Comparison of ENCODE assay signal across 9 cellular contexts in genomic region chr6:2900821-2901644, GRCh38. TPM values are rescaled to one million over a fixed set of nuclear protein-coding genes. Genes with fewer than 3 reads are reported as not detected.
DNase-seq lines count a peak whose midpoint lies in the region; ATAC-seq and TF ChIP-seq lines count a peak whose summit lies in the region.
"Had no signal": no experiment of that assay in that cellular context is flagged by ENCODE, and none has a peak within 500 bp of the region (broad histone marks: within the 10 kb centered on the region; RNA-seq: fewer than 3 reads in every experiment).

No MANE protein-coding gene starts in this region.

- H3K4me3 ChIP-seq in NT2/D1 (ENCODE audit: insufficient read length, low read depth), result peak overlapping the region; percentile 31
- H3K4me3 ChIP-seq in esophagus muscularis mucosa, result peak overlapping the region in 3 of 4 donors; percentile 15 to 84 (median 60)
- H3K4me3 ChIP-seq in neuronal stem cell (ENCODE audit: low read length in 2 of 2), result no peak overlapping the region

- peak overlapping the region; percentile 69 for H3K27ac ChIP-seq in CD4-positive, alpha-beta T cell (ENCODE audit: low read depth, low read length)
- H3K27ac ChIP-seq in esophagus muscularis mucosa (replicated peaks in 1 of 4), result peak overlapping the region in 3 of 4 donors; percentile 14 to 90 (median 83)
- no peak overlapping the region for H3K27ac ChIP-seq in neuronal stem cell (replicated peaks; ENCODE audit: low read length)

- CTCF ChIA-PET in CD4-positive, alpha-beta T cell (lab: Charles Lee), result interaction anchor here (1.5 to 3.2 kb wide), 4 partner anchors 10 to 54 kb away, joined by 4 to 12 read pairs (median 9); no protein-coding TSS in a partner anchor

- H3K36me3 ChIP-seq in NT2/D1 (ENCODE audit: insufficient read depth, insufficient read length, low read length), result peaks cover 39% of the 10 kb centered on the region
- H3K36me3 ChIP-seq in esophagus muscularis mucosa, result peaks cover 3 to 33% (median 10%) of the 10 kb centered on the region in 4 donors
- no peaks in the 10 kb centered on the region for H3K36me3 ChIP-seq in neuronal stem cell (replicated peaks in 1 of 2; ENCODE audit: control insufficient read depth in 2 of 2, insufficient read depth in 2 of 2, low read length in 2 of 2)

- H3K36me3 Mint-ChIP-seq in CD4-positive, alpha-beta T cell (ENCODE audit: low read depth), result peaks cover 66% of the 10 kb centered on the region

- no peak overlapping the region for H2AK5ac ChIP-seq in neuronal stem cell (ENCODE audit: low read depth, low read length)

- H3K23ac ChIP-seq in neuronal stem cell (ENCODE audit: low read depth, low read length, poor library complexity), result no peak overlapping the region

- H3K27ac Mint-ChIP-seq in CD4-positive, alpha-beta T cell, result peak overlapping the region; percentile 99

- H4K91ac ChIP-seq in neuronal stem cell (ENCODE audit: low read depth, low read length, poor library complexity), result no peak overlapping the region

- no peaks in the 10 kb centered on the region for H3K9me3 Mint-ChIP-seq in CD4-positive, alpha-beta T cell

- POLR2A ChIA-PET in CD4-positive, alpha-beta T cell (lab: Charles Lee), result interaction anchor here (0.7 to 4.2 kb wide), 11 partner anchors 11 to 89 kb away, joined by 3 to 24 read pairs (median 9); partner anchors contain the start of gene SERPINB1

- WGBS in esophagus muscularis mucosa, result 75% methylated on average over 12 of the region's 12 CpGs
- no CpG with 5 or more reads among the region's 12 CpGs for WGBS in neuronal stem cell (ENCODE audit: extremely low coverage in 2 of 2, insufficient read length in 2 of 2, insufficient replicate concordance in 1 of 2), 2 donors

- TF ChIP-seq EP300 in esophagus muscularis mucosa (IDR thresholded peaks at IDR 0.05), result no peak

- H4K8ac ChIP-seq in neuronal stem cell (ENCODE audit: low read depth, low read length), result no peak overlapping the region

- H3K4me1 ChIP-seq in NT2/D1 (ENCODE audit: insufficient read depth, insufficient read length) (no peaks in the 10 kb centered on the region), esophagus muscularis mucosa (peaks cover 19 to 36% (median 33%) of the 10 kb centered on the region in 4 donors), neuronal stem cell (ENCODE audit: control insufficient read depth in 2 of 2, insufficient read depth in 1 of 2, low read depth in 1 of 2, low read length in 2 of 2) (peaks cover 12 to 25% of the 10 kb centered on the region in 2 donors)

- no peak overlapping the region for H2BK12ac ChIP-seq in neuronal stem cell (ENCODE audit: low read length)

- H3K27me3 ChIP-seq in CD4-positive, alpha-beta T cell (ENCODE audit: control insufficient read depth, insufficient read depth, low read length), result no peaks in the 10 kb centered on the region
- no peaks in the 10 kb centered on the region for H3K27me3 ChIP-seq in NT2/D1 (ENCODE audit: insufficient read depth, insufficient read length)
- H3K27me3 ChIP-seq in esophagus muscularis mucosa, result no peaks in the 10 kb centered on the region
- peaks cover 2 to 34% (median 11%) of the 10 kb centered on the region in 3 experiments for H3K27me3 ChIP-seq in neuronal stem cell (ENCODE audit: control insufficient read depth in 3 of 3, insufficient read depth in 3 of 3, low read depth in 1 of 3, low read length in 3 of 3)

- no peak for TF ChIP-seq POLR2A in esophagus muscularis mucosa (IDR thresholded peaks at IDR 0.05; ENCODE audit: low read depth)

- H3K79me1 ChIP-seq in neuronal stem cell (ENCODE audit: low read depth, low read length), result no peaks in the 10 kb centered on the region

- H3K4me1 Mint-ChIP-seq in CD4-positive, alpha-beta T cell (ENCODE audit: low read depth), result peaks cover 63% of the 10 kb centered on the region

- TF ChIP-seq CTCF in CD4-positive, alpha-beta T cell (IDR thresholded peaks at IDR 0.05), result no peak
- TF ChIP-seq CTCF in esophagus muscularis mucosa (IDR thresholded peaks at IDR 0.05), result no peak

- H2BK120ac ChIP-seq in neuronal stem cell (ENCODE audit: low read depth, low read length), result no peak overlapping the region

- H3K14ac ChIP-seq in neuronal stem cell (ENCODE audit: low read length), result no peak overlapping the region

- H2BK15ac ChIP-seq in neuronal stem cell (ENCODE audit: low read length), result no peak overlapping the region

- H3K4ac ChIP-seq in neuronal stem cell (ENCODE audit: low read length), result no peak overlapping the region

- H3K18ac ChIP-seq in neuronal stem cell (ENCODE audit: low read length), result no peak overlapping the region

- peak overlapping the region; percentile 100 for H3K4me3 Mint-ChIP-seq in CD4-positive, alpha-beta T cell

- no peak overlapping the region for H3K4me2 ChIP-seq in neuronal stem cell (ENCODE audit: insufficient read depth, low read length, poor library complexity, severe bottlenecking)

- H3K9ac ChIP-seq in NT2/D1 (ENCODE audit: insufficient read length, low read depth) (peak overlapping the region; percentile 26), neuronal stem cell (ENCODE audit: low read depth, low read length, poor library complexity) (no peak overlapping the region)

- no peaks in the 10 kb centered on the region for H3K9me3 ChIP-seq in CD4-positive, alpha-beta T cell (ENCODE audit: control insufficient read depth, low read length)
- H3K9me3 ChIP-seq in NT2/D1 (ENCODE audit: insufficient read depth, low read length), result no peaks in the 10 kb centered on the region
- H3K9me3 ChIP-seq in esophagus muscularis mucosa, result no peaks in the 10 kb centered on the region
- H3K9me3 ChIP-seq in neuronal stem cell (replicated peaks in 1 of 2; ENCODE audit: control insufficient read depth in 2 of 2, insufficient read depth in 1 of 2, low read depth in 1 of 2, low read length in 2 of 2), result no peaks in the 10 kb centered on the region

- peak overlapping the region; percentile 20 for H2AFZ ChIP-seq in neuronal stem cell (ENCODE audit: low read length)

- intact Hi-C loops in CD4-positive, alpha-beta T cell (cut with DNase I, micrococcal nuclease), result loop anchor here in 1 of 2 experiments (5.0 kb wide), 1 partner anchor 156 kb away; no protein-coding TSS in a partner anchor
- intact Hi-C loops in esophagus muscularis mucosa (cut with DNase I), result no loop called here

- H2BK5ac ChIP-seq in neuronal stem cell (ENCODE audit: low read length), result no peak overlapping the region

- DNase-seq in CD4-positive, alpha-beta T cell, result peak in 1 of 10 experiments; percentile 6
- DNase-seq in NT2/D1 (ENCODE audit: low read depth, low spot score), result no peak
- DNase-seq in esophagus muscularis mucosa (ENCODE audit: extremely low spot score), result peak; percentile 89
- no peak for DNase-seq in neuronal stem cell (ENCODE audit: low spot score)
- DNase-seq in NCI-H345 treated with DMSO at 0.1 percent for 48 hours (lab: John Stamatoyannopoulos, UW; ENCODE audit: unreplicated experiment), result no peak
- no peak for DNase-seq in amniotic stem cell (lab: John Stamatoyannopoulos, UW)
- DNase-seq: stimulated activated CD4-positive, alpha-beta T cell treated with anti-CD3 and anti-CD28 coated beads, Interleukin-2, amount 100 ng/mL, for 24 hours had no signal

- H3K27me3 Mint-ChIP-seq in CD4-positive, alpha-beta T cell, result no peaks in the 10 kb centered on the region

- ATAC-seq in CD4-positive, alpha-beta T cell (ENCODE audit: poor library complexity), result no peak
- ATAC-seq in HG02763 (IDR thresholded peaks at IDR 0.05; ENCODE audit: unreplicated experiment) (no peak), GM19455 (IDR thresholded peaks at IDR 0.05; ENCODE audit: unreplicated experiment) (no peak)

RNA-seq across cellular contexts. Expression of gene SERPINB9, which starts 2.1 kb away (rescaled TPM):
- 10 to 100 TPM; 25.8 to 27.4 TPM for total RNA-seq in CD4-positive, alpha-beta T cell
- total RNA-seq in esophagus muscularis mucosa, result 10 to 100 TPM in 1 of 4 donors, 1 to 10 TPM in 3; 5.4 to 17.7 (median 6.2) TPM
- 0.96 TPM for polyA plus RNA-seq in neuronal stem cell (2013, experiment 1 of 2)
- 1.1 TPM for polyA plus RNA-seq in neuronal stem cell (2013, experiment 2 of 2)

RNA-seq across cellular contexts. Expression of gene SERPINB1, which starts 59.4 kb away (rescaled TPM):
- total RNA-seq in CD4-positive, alpha-beta T cell, result 10 to 100 TPM; 58.3 to 58.4 TPM
- 100 to 1,000 TPM in 1 of 4 donors, 10 to 100 TPM in 3; 23.3 to 123 (median 29.9) TPM for total RNA-seq in esophagus muscularis mucosa
- polyA plus RNA-seq in neuronal stem cell (2013, experiment 1 of 2), result 13.3 TPM
- polyA plus RNA-seq in neuronal stem cell (2013, experiment 2 of 2), result 14.7 TPM

Comparison
In these comparisons a context has a peak if more than half of its experiments do, and no peak if none do; other contexts are left out.
1. H3K4me3 ChIP-seq: peak in NT2/D1 (single experiment) and esophagus muscularis mucosa (3 of 4); none in neuronal stem cell (0 of 2).